12 cellular contexts compared by ENCODE assay signal in the genomic region with DNA sequence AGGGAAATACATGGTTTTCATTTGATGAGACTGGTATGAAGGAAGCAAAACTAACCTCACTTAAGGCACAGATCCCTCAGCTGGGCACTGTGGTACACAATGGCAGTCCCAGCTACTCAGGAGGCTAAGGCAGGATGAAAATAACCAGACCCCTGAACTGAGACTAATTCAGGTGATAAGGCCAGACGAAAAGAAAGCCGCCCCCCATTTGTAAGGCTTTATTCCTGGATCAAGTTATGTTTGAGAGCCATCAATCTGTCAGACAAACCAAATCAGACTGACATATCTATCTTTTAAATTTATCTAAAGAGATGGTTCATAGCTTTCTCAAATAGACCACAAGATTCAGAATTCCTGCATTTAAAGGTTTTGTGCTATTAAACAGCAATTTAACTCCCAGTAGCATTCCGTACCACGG. TPM values are rescaled to one million over a fixed set of nuclear protein-coding genes. Genes with fewer than 3 reads are reported as not detected.
DNase-seq lines count a peak whose midpoint lies in the region; ATAC-seq and TF ChIP-seq lines count a peak whose summit lies in the region.
"Had no signal": no experiment of that assay in that cellular context is flagged by ENCODE, and none has a peak within 500 bp of the region (broad histone marks: within the 10 kb centered on the region; RNA-seq: fewer than 3 reads in every experiment).

No MANE protein-coding gene starts in this region.

- H3K27me3 Mint-ChIP-seq in MCF 10A (ENCODE audit: insufficient read depth, unreplicated experiment) (no peaks in the 10 kb centered on the region), T-helper 17 cell (peaks cover 5% of the 10 kb centered on the region)

- peaks cover 26% of the 10 kb centered on the region for H4K20me1 ChIP-seq in mammary epithelial cell (ENCODE audit: insufficient read depth, low read length)

- peaks cover 30% of the 10 kb centered on the region for H3K4me1 Mint-ChIP-seq in MCF 10A (ENCODE audit: insufficient read depth, unreplicated experiment)
- H3K4me1 Mint-ChIP-seq in T-helper 17 cell: peaks cover 60% of the 10 kb centered on the region

- intact Hi-C loops in MCF 10A (cut with micrococcal nuclease): no loop called here
- intact Hi-C loops in mammary epithelial cell (cut with micrococcal nuclease): no loop called here
- intact Hi-C loops in esophagus muscularis mucosa (cut with DNase I): no loop called here
- intact Hi-C loops in stomach (cut with DNase I; ENCODE audit: low total_unique reads): no loop called here

- H3K9me3 Mint-ChIP-seq in MCF 10A (ENCODE audit: unreplicated experiment): no peaks in the 10 kb centered on the region

- H3K36me3 Mint-ChIP-seq in MCF 10A (ENCODE audit: insufficient read depth, unreplicated experiment) (peaks cover 88% of the 10 kb centered on the region), T-helper 17 cell (ENCODE audit: low read depth) (peaks cover 14% of the 10 kb centered on the region)

- no peak overlapping the region for H3K9ac ChIP-seq in mammary epithelial cell (ENCODE audit: insufficient read depth, low read length)

- in situ Hi-C loops in mammary epithelial cell (cut with MboI; ENCODE audit: low sequenced_read_pairs in 2 of 2): loop anchor here in 1 of 2 donors (10.0 kb wide), 1 partner anchor 432 kb away; no protein-coding TSS in a partner anchor

- H3K27me3 ChIP-seq in mammary epithelial cell (ENCODE audit: insufficient read depth, low read length) (no peaks in the 10 kb centered on the region), esophagus muscularis mucosa (no peaks in the 10 kb centered on the region), stomach (no peaks in the 10 kb centered on the region)
- H3K27me3 ChIP-seq: pancreas had no signal

- peaks cover 90% of the 10 kb centered on the region for H3K79me2 ChIP-seq in mammary epithelial cell (ENCODE audit: insufficient read depth, low read length)

- TF ChIP-seq POLR2A in esophagus muscularis mucosa (IDR thresholded peaks at IDR 0.05; ENCODE audit: low read depth) (no peak), stomach (IDR thresholded peaks at IDR 0.05) (no peak)

- no peak overlapping the region for H3K4me2 ChIP-seq in mammary epithelial cell (ENCODE audit: insufficient read depth, low read depth, low read length)

- BruUV-seq in MCF 10A (replicated peaks; lab: Mats Ljungman, UMichigan): no TSS peak
- no TSS peak for BruUV-seq in mammary epithelial cell (replicated peaks; lab: Mats Ljungman, UMichigan)

- ATAC-seq in T-helper 17 cell (no peak), GM21825 (IDR thresholded peaks at IDR 0.05; ENCODE audit: unreplicated experiment) (no peak)
- ATAC-seq: pancreas had no signal

- no peak for TF ChIP-seq EP300 in esophagus muscularis mucosa (IDR thresholded peaks at IDR 0.05)
- TF ChIP-seq EP300 in stomach (IDR thresholded peaks at IDR 0.05): no peak

- dilution Hi-C loops in mammary epithelial cell (cut with HindIII; ENCODE audit: low sequenced_read_pairs): no loop called here

- WGBS in mammary epithelial cell (ENCODE audit: low coverage, missing lambda C conversion rate): 77% methylated on average over 4 of the region's 4 CpGs
- 68% methylated on average over 4 of the region's 4 CpGs for WGBS in esophagus muscularis mucosa
- WGBS in stomach, 5 donors: 40 to 56% (median 51%) methylated on average over 4 of the region's 4 CpGs

- peak overlapping the region; percentile 90 for H3K4me3 Mint-ChIP-seq in MCF 10A (ENCODE audit: unreplicated experiment)
- H3K4me3 Mint-ChIP-seq in T-helper 17 cell: peak overlapping the region; percentile 95

- H3K9me3 ChIP-seq in mammary epithelial cell (replicated peaks; ENCODE audit: insufficient read depth, low read length) (no peaks in the 10 kb centered on the region), T-helper 17 cell (ENCODE audit: control insufficient read depth, low read length, poor library complexity, severe bottlenecking) (peaks cover 5% of the 10 kb centered on the region), esophagus muscularis mucosa (no peaks in the 10 kb centered on the region), stomach (no peaks in the 10 kb centered on the region)
- H3K9me3 ChIP-seq: pancreas had no signal

- CTCF ChIA-PET in MCF 10A (lab: Yijun Ruan, JAX): interaction anchor here (0.6 to 1.5 kb wide), 3 partner anchors 13 to 167 kb away, joined by 3 to 6 read pairs (median 5); no protein-coding TSS in a partner anchor
- CTCF ChIA-PET in mammary epithelial cell (lab: Charles Lee; ENCODE audit: low non-redundant PET): no interaction called here

- H3K27ac Mint-ChIP-seq in MCF 10A (ENCODE audit: low read depth, unreplicated experiment): no peak overlapping the region
- H3K27ac Mint-ChIP-seq in T-helper 17 cell: peak overlapping the region; percentile 98

- no peak overlapping the region for H2AFZ ChIP-seq in mammary epithelial cell (ENCODE audit: low read depth, low read length)

- H3K27ac ChIP-seq in mammary epithelial cell (ENCODE audit: insufficient read depth, low read depth, low read length) (no peak overlapping the region), esophagus muscularis mucosa (replicated peaks in 1 of 4) (peak overlapping the region in 3 of 4 donors; percentile 5 to 37 (median 13)), stomach (peak overlapping the region in 3 of 5 donors; percentile 5 to 49 (median 30))
- H3K27ac ChIP-seq: pancreas had no signal

- no peak overlapping the region for H3K4me3 ChIP-seq in mammary epithelial cell (replicated peaks in 1 of 3; ENCODE audit: insufficient read depth in 1 of 3, low read depth in 2 of 3, low read length in 3 of 3)
- H3K4me3 ChIP-seq in esophagus muscularis mucosa: no peak overlapping the region
- H3K4me3 ChIP-seq in stomach: peak overlapping the region in 2 of 4 donors; percentile 68 to 83
- H3K4me3 ChIP-seq: pancreas had no signal

- TF ChIP-seq CTCF in MCF 10A (IDR thresholded peaks at IDR 0.05; ENCODE audit: unreplicated experiment): no peak
- no peak for TF ChIP-seq CTCF in mammary epithelial cell (conservative IDR thresholded peaks at IDR 0.05 in 1 of 2, IDR thresholded peaks at IDR 0.05 in 1 of 2; ENCODE audit: extremely low read depth in 1 of 2, insufficient read depth in 1 of 2, low read depth in 1 of 2, low read length in 2 of 2)
- no peak for TF ChIP-seq CTCF in esophagus muscularis mucosa (IDR thresholded peaks at IDR 0.05)
- TF ChIP-seq CTCF in stomach (IDR thresholded peaks at IDR 0.05): no peak

- DNase-seq in MCF 10A (ENCODE audit: unreplicated experiment) (no peak), mammary epithelial cell (no peak), T-helper 17 cell (no peak), esophagus muscularis mucosa (ENCODE audit: extremely low spot score) (no peak), stomach (no peak), HuH-7.5 (ENCODE audit: low spot score) (no peak), SKM-1 (lab: John Stamatoyannopoulos, UW; ENCODE audit: unreplicated experiment) (no peak)
- DNase-seq: C1 segment of cervical spinal cord, islet precursor cell, NCI-H1930, pancreas had no signal

- H3K4me1 ChIP-seq in mammary epithelial cell (ENCODE audit: insufficient read depth, low read length): peaks cover 19% of the 10 kb centered on the region
- H3K4me1 ChIP-seq in esophagus muscularis mucosa: peaks cover 60 to 75% (median 71%) of the 10 kb centered on the region in 4 donors
- peaks cover 27 to 87% (median 53%) of the 10 kb centered on the region in 4 donors for H3K4me1 ChIP-seq in stomach

- POLR2A ChIA-PET in MCF 10A (lab: Yijun Ruan, JAX): interaction anchor here (0.6 to 2.3 kb wide), 3 partner anchors 10 to 148 kb away, joined by 3 to 10 read pairs (median 3); no protein-coding TSS in a partner anchor

- H3K36me3 ChIP-seq in mammary epithelial cell (ENCODE audit: insufficient read depth, low read length) (peaks cover 60% of the 10 kb centered on the region), esophagus muscularis mucosa (peaks cover 46 to 74% (median 65%) of the 10 kb centered on the region in 4 donors), stomach (peaks cover 58 to 77% (median 75%) of the 10 kb centered on the region in 4 donors)

RNA-seq across cellular contexts. Expression of gene SRSF7, which starts 4.1 kb away (rescaled TPM):
- 196 and 275 TPM in 2 replicates for total RNA-seq in MCF 10A (2022)
- total RNA-seq in mammary epithelial cell: 100 to 1,000 TPM in 1 of 2 donors, 10 to 100 TPM in 1; 72.7 to 183 TPM
- 225 TPM for polyA plus RNA-seq in mammary epithelial cell
- polyA minus RNA-seq in mammary epithelial cell: 168 TPM
- 100 to 1,000 TPM; 558 to 772 TPM for total RNA-seq in T-helper 17 cell
- 100 to 1,000 TPM in 1 of 4 donors, 10 to 100 TPM in 3; 41.4 to 100 (median 56.8) TPM for total RNA-seq in esophagus muscularis mucosa
- 100 to 1,000 TPM in 2 of 5 donors, 10 to 100 TPM in 3; 57.9 to 163 (median 97.5) TPM for total RNA-seq in stomach
- 100 to 1,000 TPM in 1 of 3 donors, 10 to 100 TPM in 2; 83.7 to 122 (median 88.4) TPM for polyA plus RNA-seq in stomach

RNA-seq across cellular contexts. Expression of gene GEMIN6, which starts 31.0 kb away (rescaled TPM):
- total RNA-seq in MCF 10A (2022) (14.8 and 18.5 TPM in 2 replicates), mammary epithelial cell (10 to 100 TPM in 1 of 2 donors, 1 to 10 TPM in 1; 5.8 to 15.1 TPM), T-helper 17 cell (1 to 10 TPM; 3.2 to 4.3 TPM), esophagus muscularis mucosa (1 to 10 TPM; 2.8 to 9.9 (median 7.4) TPM), stomach (1 to 10 TPM in 2 of 5 donors, under 1 TPM in 1, not detected in 2; 0.58 to 8.3 (median 4.5) TPM)
- polyA plus RNA-seq in mammary epithelial cell (11.0 TPM), stomach (10 to 100 TPM in 2 of 3 donors, 1 to 10 TPM in 1; 7.9 to 14.0 (median 11.8) TPM)
- polyA minus RNA-seq in mammary epithelial cell: 3.0 TPM
